Comparison of ENCODE assay signal across 1 cellular context in the genomic region with DNA sequence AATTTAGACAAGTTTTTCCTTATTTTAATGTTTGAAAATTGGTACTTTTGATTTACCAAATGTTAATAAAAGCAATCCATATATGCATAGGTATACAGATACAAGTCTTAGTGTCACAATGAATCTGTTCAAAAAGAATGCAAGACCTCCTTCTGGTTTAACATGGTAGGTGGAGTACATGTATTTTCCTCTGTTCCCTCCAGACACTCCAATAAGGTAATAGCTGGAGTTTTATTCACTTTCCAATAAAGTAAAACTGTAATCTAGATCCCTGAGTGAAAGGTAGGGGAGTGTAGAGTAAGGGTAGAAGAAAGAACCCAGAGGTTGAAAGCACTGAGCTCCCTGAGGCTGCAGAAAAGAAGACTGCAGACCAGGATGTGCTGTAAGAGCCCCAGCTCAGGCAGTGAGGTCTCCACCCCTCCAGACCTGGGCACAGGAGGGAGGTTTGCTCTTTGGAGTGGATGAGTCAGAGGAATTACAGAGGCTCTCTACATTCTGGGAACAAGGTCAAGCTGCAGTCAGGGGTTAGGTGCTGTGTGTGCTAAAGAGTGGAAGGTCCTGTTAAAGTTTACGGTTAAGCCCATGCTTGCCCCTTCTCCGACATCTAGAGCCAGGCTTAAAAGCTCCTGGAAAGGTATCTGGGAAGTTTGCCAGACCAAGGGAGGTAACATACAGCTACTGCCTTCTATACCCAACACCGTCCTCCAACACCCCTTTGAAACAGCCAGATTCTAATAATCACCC.
TF ChIP-seq lines count a peak whose summit lies in the region.

No MANE protein-coding gene starts in this region.

TF ChIP-seq in WTC11, 78 proteins besides CTCF, POLR2A, EP300 and RAD21 (continued from another document):
- TF ChIP-seq ARID4B (CRISPR knock-in tag; IDR thresholded peaks at IDR 0.05; ENCODE audit: borderline replicate concordance) (no peak), HMGA2 (CRISPR knock-in tag; IDR thresholded peaks at IDR 0.05) (no peak), ETV6 (CRISPR knock-in tag; IDR thresholded peaks at IDR 0.05) (no peak), PRRX2 (CRISPR knock-in tag; IDR thresholded peaks at IDR 0.05) (no peak)
